In genomic region chr22:32533265-32534068, GRCh38 we compare ENCODE assay signal across 10 cellular contexts. TPM values are rescaled to one million over a fixed set of nuclear protein-coding genes. Genes with fewer than 3 reads are reported as not detected.
DNase-seq lines count a peak whose midpoint lies in the region; ATAC-seq and TF ChIP-seq lines count a peak whose summit lies in the region.
"Had no signal": no experiment of that assay in that cellular context is flagged by ENCODE, and none has a peak within 500 bp of the region (broad histone marks: within the 10 kb centered on the region; RNA-seq: fewer than 3 reads in every experiment).

No MANE protein-coding gene starts in this region.

- TF ChIP-seq POLR2A in right lobe of liver (IDR thresholded peaks at IDR 0.05) = no peak

- POLR2A ChIA-PET in CD8-positive, alpha-beta memory T cell (lab: Charles Lee) = no interaction called here

- 74% methylated on average over 5 of the region's 14 CpGs for WGBS in right lobe of liver (ENCODE audit: insufficient coverage, low coverage, low lambda C conversion rate, missing lambda C conversion rate)

- H3K9me3 Mint-ChIP-seq in HFFc6 = no peaks in the 10 kb centered on the region
- peaks cover 0 to 2% (median 0%) of the 10 kb centered on the region in 5 donors for H3K9me3 Mint-ChIP-seq in CD8-positive, alpha-beta memory T cell
- H3K9me3 Mint-ChIP-seq: activated T-cell treated with anti-CD3 and anti-CD28 coated beads, Interleukin-2, amount 50 U/mL, for 4 hours had no signal

- H3K4me3 ChIP-seq in brain microvascular endothelial cell (ENCODE audit: low read depth, low read length) (no peak overlapping the region), right lobe of liver (no peak overlapping the region), stomach smooth muscle (ENCODE audit: low read length in 2 of 2) (peak overlapping the region in 1 of 2 donors; percentile 8)
- H3K4me3 ChIP-seq in CD8-positive, alpha-beta memory T cell (ENCODE audit: low read length) = no peak overlapping the region

- H3K9ac ChIP-seq in stomach smooth muscle (ENCODE audit: low read length in 2 of 2) = no peak overlapping the region

- H3K27me3 Mint-ChIP-seq in HFFc6 (ENCODE audit: insufficient read depth) = peaks cover 2% of the 10 kb centered on the region
- H3K27me3 Mint-ChIP-seq in CD8-positive, alpha-beta memory T cell = peaks cover 12 to 22% of the 10 kb centered on the region in 2 donors

- peak overlapping the region; percentile 68 for H3K4me3 Mint-ChIP-seq in HFFc6
- H3K4me3 Mint-ChIP-seq in CD8-positive, alpha-beta memory T cell = no peak overlapping the region
- H3K4me3 Mint-ChIP-seq: activated T-cell treated with anti-CD3 and anti-CD28 coated beads, Interleukin-2, amount 50 U/mL, for 4 hours had no signal

- H3K4me1 ChIP-seq in right lobe of liver = peaks cover 0 to 25% (median 9%) of the 10 kb centered on the region in 4 donors
- peaks cover 47% of the 10 kb centered on the region for H3K4me1 ChIP-seq in stomach smooth muscle (ENCODE audit: control insufficient read depth, insufficient read depth, low read length)
- no peaks in the 10 kb centered on the region for H3K4me1 ChIP-seq in CD8-positive, alpha-beta memory T cell (ENCODE audit: insufficient read depth, low read length)

- H3K27ac ChIP-seq in brain microvascular endothelial cell (no peak overlapping the region), right lobe of liver (peak overlapping the region in 2 of 3 donors; percentile 21 to 62), stomach smooth muscle (ENCODE audit: low read length) (peak overlapping the region; percentile 11)
- no peak overlapping the region for H3K27ac ChIP-seq in CD8-positive, alpha-beta memory T cell (ENCODE audit: low read depth, low read length)

- H3K36me3 ChIP-seq in brain microvascular endothelial cell (replicated peaks) (no peaks in the 10 kb centered on the region), right lobe of liver (no peaks in the 10 kb centered on the region), stomach smooth muscle (ENCODE audit: control insufficient read depth in 2 of 2, insufficient read depth in 2 of 2, low read length in 2 of 2) (no peaks in the 10 kb centered on the region)
- no peaks in the 10 kb centered on the region for H3K36me3 ChIP-seq in CD8-positive, alpha-beta memory T cell (ENCODE audit: insufficient read depth, low read length)

- no peaks in the 10 kb centered on the region for H3K36me3 Mint-ChIP-seq in HFFc6 (ENCODE audit: low read depth)
- no peaks in the 10 kb centered on the region for H3K36me3 Mint-ChIP-seq in CD8-positive, alpha-beta memory T cell

- ATAC-seq in right lobe of liver (peak in 2 of 4 donors; percentile 25 to 36), HG02970 (IDR thresholded peaks at IDR 0.05; ENCODE audit: low FRiP score, unreplicated experiment) (no peak), GM21619 (IDR thresholded peaks at IDR 0.05; ENCODE audit: unreplicated experiment) (no peak)
- ATAC-seq: activated T-cell treated with anti-CD3 and anti-CD28 coated beads, Interleukin-2, amount 50 U/mL, for 4 hours had no signal

- peak; percentile 43 for DNase-seq in HFFc6
- DNase-seq in brain microvascular endothelial cell = peak; percentile 35
- peak in 2 of 3 donors; percentile 58 to 69 for DNase-seq in right lobe of liver
- DNase-seq in globus pallidus (ENCODE audit: low spot score) = no peak
- no peak for DNase-seq in CD8-positive, alpha-beta memory T cell
- DNase-seq: activated T-cell treated with anti-CD3 and anti-CD28 coated beads, Interleukin-2, amount 50 U/mL, for 4 hours; nucleus accumbens had no signal

- in situ Hi-C loops in brain microvascular endothelial cell (cut with HindIII; ENCODE audit: low pct_ligation_motif_present, low sequenced_read_pairs) = no loop called here

- CTCF ChIA-PET in CD8-positive, alpha-beta memory T cell (lab: Charles Lee) = no interaction called here

- H3K9me3 ChIP-seq in right lobe of liver (no peaks in the 10 kb centered on the region), stomach smooth muscle (ENCODE audit: control insufficient read depth in 2 of 2, low read length in 2 of 2) (no peaks in the 10 kb centered on the region)
- no peaks in the 10 kb centered on the region for H3K9me3 ChIP-seq in CD8-positive, alpha-beta memory T cell (ENCODE audit: low read length)

- TF ChIP-seq CTCF in HFFc6 (IDR thresholded peaks at IDR 0.05) = no peak
- no peak for TF ChIP-seq CTCF in brain microvascular endothelial cell (IDR thresholded peaks at IDR 0.05; ENCODE audit: low read depth, low read length, missing control alignments)
- TF ChIP-seq CTCF in right lobe of liver (IDR thresholded peaks at IDR 0.05) = no peak

- intact Hi-C loops in right lobe of liver (cut with DNase I) = loop anchor here (10.0 kb wide), 2 partner anchors 121 to 461 kb away; no protein-coding TSS in a partner anchor

- peak overlapping the region; percentile 88 for H3K27ac Mint-ChIP-seq in HFFc6
- H3K27ac Mint-ChIP-seq in CD8-positive, alpha-beta memory T cell = no peak overlapping the region

- no peaks in the 10 kb centered on the region for H3K27me3 ChIP-seq in brain microvascular endothelial cell (replicated peaks)
- H3K27me3 ChIP-seq in right lobe of liver = no peaks in the 10 kb centered on the region
- peaks cover 4% of the 10 kb centered on the region in 2 donors for H3K27me3 ChIP-seq in stomach smooth muscle (ENCODE audit: control insufficient read depth in 1 of 2, insufficient read depth in 2 of 2, low read length in 2 of 2)
- H3K27me3 ChIP-seq in CD8-positive, alpha-beta memory T cell (ENCODE audit: insufficient read depth, low read length, poor library complexity, severe bottlenecking) = no peaks in the 10 kb centered on the region

- peaks cover 58% of the 10 kb centered on the region for H3K4me1 Mint-ChIP-seq in HFFc6 (ENCODE audit: low read depth)
- no peaks in the 10 kb centered on the region for H3K4me1 Mint-ChIP-seq in CD8-positive, alpha-beta memory T cell

RNA-seq across cellular contexts. Expression of gene FBXO7, which starts 58.9 kb away (rescaled TPM):
- 10 to 100 TPM; 61.6 to 81.7 (median 70.8) TPM for total RNA-seq in HFFc6 (2021; fragmentation: NEBNext Ultra II Directional; extraction: Animal tissue kit (Norgen Biotek cat#: 25700))
- 100 to 1,000 TPM in 1 of 6 experiments, 10 to 100 TPM in 5; 37.7 to 100 (median 52.5) TPM for total RNA-seq in right lobe of liver
- total RNA-seq in CD8-positive, alpha-beta memory T cell = 10 to 100 TPM; 79.7 to 81.0 TPM
- polyA plus RNA-seq in CD8-positive, alpha-beta memory T cell = 166 TPM

Comparison
In these comparisons a context has a peak if more than half of its experiments do, and no peak if none do; other contexts are left out.
1. DNase-seq: peak in HFFc6 (single experiment), brain microvascular endothelial cell (single experiment) and right lobe of liver (2 of 3); none in globus pallidus (single experiment) and CD8-positive, alpha-beta memory T cell (0 of 5).
2. H3K27ac ChIP-seq: peak in right lobe of liver (2 of 3) and stomach smooth muscle (single experiment); none in brain microvascular endothelial cell (single experiment) and CD8-positive, alpha-beta memory T cell (single experiment).